8 cellular contexts compared by ENCODE assay signal in genomic region chr17:18038861-18039534, GRCh38. TPM values are rescaled to one million over a fixed set of nuclear protein-coding genes. Genes with fewer than 3 reads are reported as not detected.
DNase-seq lines count a peak whose midpoint lies in the region; ATAC-seq and TF ChIP-seq lines count a peak whose summit lies in the region.

TSS of gene ATPAF2 (minus strand) at chr17:18039168. CDS start at chr17:18039013, 155 bp downstream.
TSS of gene GID4 (plus strand) at chr17:18039408. CDS start at chr17:18039465, 57 bp downstream.

- H3K4me1 ChIP-seq in left ventricle myocardium inferior = peaks cover 72% of the 10 kb centered on the region
- peaks cover 28% of the 10 kb centered on the region for H3K4me1 ChIP-seq in upper lobe of right lung

- peak; percentile 97 for DNase-seq in NCI-H1694 (lab: John Stamatoyannopoulos, UW)
- DNase-seq in amygdala (lab: John Stamatoyannopoulos, UW) = peak; percentile 67 to 100 (median 98)
- peak; percentile 100 for DNase-seq in left ventricle myocardium inferior
- peak; percentile 99 for DNase-seq in progenitor cell of endocrine pancreas (ENCODE audit: low spot score, unreplicated experiment)
- DNase-seq in upper lobe of right lung = peak; percentile 100

- peak within 1 kb of the TSS; percentile 96 for H3K27ac Mint-ChIP-seq in T-helper 1 cell treated with Interleukin-12 subunit alpha and Interleukin-12 subunit beta and Interleukin-4 antibody, amounts not matched to agents 30 μg/mL and 1 μg/mL, for 36 hours
- peak within 1 kb of the TSS; percentile 96 for H3K27ac Mint-ChIP-seq in progenitor cell of endocrine pancreas

- H3K27ac ChIP-seq in left ventricle myocardium inferior (replicated peaks) = peak within 1 kb of the TSS; percentile 89
- peak within 1 kb of the TSS; percentile 70 for H3K27ac ChIP-seq in upper lobe of right lung

- H3K36me3 Mint-ChIP-seq in T-helper 1 cell treated with Interleukin-12 subunit alpha and Interleukin-12 subunit beta and Interleukin-4 antibody, amounts not matched to agents 30 μg/mL and 1 μg/mL, for 36 hours (ENCODE audit: low read depth) = peaks cover 8% of the 10 kb centered on the region
- no peaks in the 10 kb centered on the region for H3K36me3 Mint-ChIP-seq in progenitor cell of endocrine pancreas (ENCODE audit: insufficient read depth)

- H3K9me3 ChIP-seq in left ventricle myocardium inferior (replicated peaks) (no peaks in the 10 kb centered on the region), upper lobe of right lung (no peaks in the 10 kb centered on the region)

- TF ChIP-seq POLR2A in GM15510 (IDR thresholded peaks at IDR 0.05; ENCODE audit: borderline replicate concordance, extremely low read depth, insufficient read length) = peak; percentile 52

- H3K4me3 Mint-ChIP-seq in T-helper 1 cell treated with Interleukin-12 subunit alpha and Interleukin-12 subunit beta and Interleukin-4 antibody, amounts not matched to agents 30 μg/mL and 1 μg/mL, for 36 hours = peak within 1 kb of the TSS; percentile 99
- peak within 1 kb of the TSS; percentile 98 for H3K4me3 Mint-ChIP-seq in progenitor cell of endocrine pancreas (ENCODE audit: low read depth)

- H3K36me3 ChIP-seq in left ventricle myocardium inferior (no peaks in the 10 kb centered on the region), upper lobe of right lung (no peaks in the 10 kb centered on the region)

- H3K27me3 ChIP-seq in left ventricle myocardium inferior (ENCODE audit: low read depth) (no peaks in the 10 kb centered on the region), upper lobe of right lung (no peaks in the 10 kb centered on the region)

- TF ChIP-seq CTCF in left ventricle myocardium inferior (IDR thresholded peaks at IDR 0.05; ENCODE audit: borderline replicate concordance) = no peak
- TF ChIP-seq CTCF in progenitor cell of endocrine pancreas (IDR thresholded peaks at IDR 0.05; ENCODE audit: unreplicated experiment) = peak; percentile 24
- TF ChIP-seq CTCF in upper lobe of right lung (IDR thresholded peaks at IDR 0.05) = no peak

- peaks cover 32% of the 10 kb centered on the region for H3K4me1 Mint-ChIP-seq in T-helper 1 cell treated with Interleukin-12 subunit alpha and Interleukin-12 subunit beta and Interleukin-4 antibody, amounts not matched to agents 30 μg/mL and 1 μg/mL, for 36 hours (ENCODE audit: low read depth)
- H3K4me1 Mint-ChIP-seq in progenitor cell of endocrine pancreas (ENCODE audit: low read depth) = peaks cover 43% of the 10 kb centered on the region

- intact Hi-C loops in left ventricle myocardium inferior (cut with micrococcal nuclease) (loop anchor here (10.0 kb wide), 1 partner anchor 144 kb away; no protein-coding TSS in a partner anchor), upper lobe of right lung (cut with DNase I) (no loop called here)

- no peaks in the 10 kb centered on the region for H3K9me3 Mint-ChIP-seq in T-helper 1 cell treated with Interleukin-12 subunit alpha and Interleukin-12 subunit beta and Interleukin-4 antibody, amounts not matched to agents 30 μg/mL and 1 μg/mL, for 36 hours
- H3K9me3 Mint-ChIP-seq in progenitor cell of endocrine pancreas (ENCODE audit: low read depth) = no peaks in the 10 kb centered on the region

- H3K4me3 ChIP-seq in left ventricle myocardium inferior = peak within 1 kb of the TSS; percentile 88
- H3K4me3 ChIP-seq in upper lobe of right lung = peak within 1 kb of the TSS; percentile 94

- no peaks in the 10 kb centered on the region for H3K27me3 Mint-ChIP-seq in T-helper 1 cell treated with Interleukin-12 subunit alpha and Interleukin-12 subunit beta and Interleukin-4 antibody, amounts not matched to agents 30 μg/mL and 1 μg/mL, for 36 hours (ENCODE audit: low read depth)
- H3K27me3 Mint-ChIP-seq in progenitor cell of endocrine pancreas = peaks cover 6% of the 10 kb centered on the region

- ATAC-seq in HG02884 (IDR thresholded peaks at IDR 0.05; ENCODE audit: unreplicated experiment) (peak; percentile 84), upper lobe of right lung (peak; percentile 98)

RNA-seq across cellular contexts. Expression of gene ATPAF2, which starts in this region (rescaled TPM):
- total RNA-seq in left ventricle myocardium inferior (37.5 TPM), progenitor cell of endocrine pancreas (25.3 and 31.5 TPM in 2 replicates), upper lobe of right lung (26.3 TPM)

RNA-seq across cellular contexts. Expression of gene GID4, which starts in this region (rescaled TPM):
- total RNA-seq in left ventricle myocardium inferior (18.0 TPM), progenitor cell of endocrine pancreas (10.2 and 12.1 TPM in 2 replicates), upper lobe of right lung (11.6 TPM)

Comparison
In these comparisons a context has a peak if more than half of its experiments do, and no peak if none do; other contexts are left out.
1. Peak in every context shown above with its lines: DNase-seq, ATAC-seq, H3K4me3 ChIP-seq and H3K27ac ChIP-seq.